Comparison of ENCODE assay signal across 2 cellular contexts in the genomic region with DNA sequence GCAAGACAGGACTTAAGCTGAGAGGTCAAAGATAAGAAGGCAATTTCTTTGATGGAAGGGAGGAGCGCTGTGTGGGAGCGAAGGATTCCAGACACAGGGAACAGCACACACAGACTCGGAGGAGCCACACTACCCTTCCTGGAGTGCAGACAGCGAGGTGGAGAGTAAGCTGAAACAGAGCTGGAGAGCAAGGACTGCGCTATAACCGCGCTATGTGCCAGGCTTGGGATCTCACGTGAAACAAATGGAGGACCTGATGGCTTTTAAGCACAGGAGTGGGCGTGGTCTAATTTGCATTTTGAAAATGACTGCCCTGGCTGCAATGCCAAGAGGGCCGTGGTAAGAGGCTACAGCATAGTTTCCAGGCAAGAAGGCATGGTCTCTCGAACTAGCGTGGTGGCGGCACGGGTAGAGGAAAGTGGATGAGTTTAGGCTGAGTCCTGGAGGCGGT.
TF ChIP-seq lines count a peak whose summit lies in the region.

No MANE protein-coding gene starts in this region.

TF ChIP-seq in HEK293, 187 proteins besides CTCF, POLR2A, EP300 and RAD21:
- TF ChIP-seq ZBTB17 (tag by site-specific recombination; IDR thresholded peaks at IDR 0.05) (0 out of 2 replicates have a peak, but pooled peaks have one; percentile 18), KLF9 (tag by site-specific recombination; IDR thresholded peaks at IDR 0.05; ENCODE audit: low read depth) (peak; percentile 52; the same call in 1 of the 2 replicates), TCF7L2 (IDR thresholded peaks at IDR 0.05; ENCODE audit: borderline replicate concordance, low read depth, low read length) (peak; percentile 64; the same call in 1 of the 2 replicates), OVOL3 (tag by site-specific recombination; IDR thresholded peaks at IDR 0.05) (no peak), EGR2 (tag by site-specific recombination; IDR thresholded peaks at IDR 0.05; ENCODE audit: low read depth) (0 out of 2 replicates have a peak, but pooled peaks have one; percentile 30), ZNF600 (tag by site-specific recombination; IDR thresholded peaks at IDR 0.05) (peak; percentile 81), ZNF341 (tag by site-specific recombination; IDR thresholded peaks at IDR 0.05; ENCODE audit: low read depth) (peak; percentile 46; the same call in 1 of the 2 replicates), ZFHX2 (tag by site-specific recombination; conservative IDR thresholded peaks at IDR 0.05) (peak; percentile 54), HOXC10 (CRISPR knock-in tag; IDR thresholded peaks at IDR 0.05) (no peak), ZNF366 (tag by site-specific recombination; conservative IDR thresholded peaks at IDR 0.05) (0 out of 2 replicates have a peak, but pooled peaks have one; percentile 28), TRIM28 (IDR thresholded peaks at IDR 0.05; ENCODE audit: borderline replicate concordance, low read length) (peak; percentile 88), HIC1 (tag by site-specific recombination; IDR thresholded peaks at IDR 0.05) (peak; percentile 69), SP3 (tag by site-specific recombination; IDR thresholded peaks at IDR 0.05) (peak; percentile 30)
- TF ChIP-seq, protein P1, sequence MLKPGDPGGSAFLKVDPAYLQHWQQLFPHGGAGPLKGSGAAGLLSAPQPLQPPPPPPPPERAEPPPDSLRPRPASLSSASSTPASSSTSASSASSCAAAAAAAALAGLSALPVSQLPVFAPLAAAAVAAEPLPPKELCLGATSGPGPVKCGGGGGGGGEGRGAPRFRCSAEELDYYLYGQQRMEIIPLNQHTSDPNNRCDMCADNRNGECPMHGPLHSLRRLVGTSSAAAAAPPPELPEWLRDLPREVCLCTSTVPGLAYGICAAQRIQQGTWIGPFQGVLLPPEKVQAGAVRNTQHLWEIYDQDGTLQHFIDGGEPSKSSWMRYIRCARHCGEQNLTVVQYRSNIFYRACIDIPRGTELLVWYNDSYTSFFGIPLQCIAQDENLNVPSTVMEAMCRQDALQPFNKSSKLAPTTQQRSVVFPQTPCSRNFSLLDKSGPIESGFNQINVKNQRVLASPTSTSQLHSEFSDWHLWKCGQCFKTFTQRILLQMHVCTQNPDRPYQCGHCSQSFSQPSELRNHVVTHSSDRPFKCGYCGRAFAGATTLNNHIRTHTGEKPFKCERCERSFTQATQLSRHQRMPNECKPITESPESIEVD (tag by site-specific recombination; IDR thresholded peaks at IDR 0.05): no peak
TF ChIP-seq in HEK293: peak in this region for 11.

TF ChIP-seq in K562, 482 proteins besides CTCF, POLR2A, EP300 and RAD21:
- TF ChIP-seq LEF1 (IDR thresholded peaks at IDR 0.05) (no peak), POLR2H (tag; IDR thresholded peaks at IDR 0.05; ENCODE audit: low read depth) (no peak)
